17 cellular contexts compared by ENCODE assay signal in the genomic region with DNA sequence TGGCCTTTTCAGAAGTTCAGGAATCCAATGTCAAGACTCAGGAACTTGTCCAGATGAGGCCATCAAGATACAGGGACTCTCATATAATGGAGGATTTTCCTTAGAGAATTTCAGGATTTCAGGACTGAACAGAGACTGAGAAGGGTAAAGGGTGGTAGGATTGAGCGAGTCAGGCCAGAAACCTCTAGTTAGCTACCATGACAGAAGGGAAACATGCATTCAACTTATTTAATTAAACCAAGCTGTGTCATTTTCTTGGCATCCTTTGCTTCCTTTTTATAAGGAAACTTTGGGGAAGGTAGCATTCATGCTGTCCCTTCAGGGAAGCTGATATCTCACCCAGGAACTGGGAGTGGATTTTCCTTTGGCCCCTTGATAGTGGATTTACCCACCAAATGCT.
DNase-seq lines count a peak whose midpoint lies in the region; ATAC-seq and TF ChIP-seq lines count a peak whose summit lies in the region.
"Had no signal": no experiment of that assay in that cellular context is flagged by ENCODE, and none has a peak within 500 bp of the region (broad histone marks: within the 10 kb centered on the region; RNA-seq: fewer than 3 reads in every experiment).

No MANE protein-coding gene starts in this region.

- no peak overlapping the region for H3K4me3 ChIP-seq in Karpas-422 (ENCODE audit: low read length)
- H3K4me3 ChIP-seq: K562, Peyer's patch, SK-N-MC had no signal

- no peaks in the 10 kb centered on the region for H3K79me2 ChIP-seq in Karpas-422 (ENCODE audit: low read length)

- H3K9me3 Mint-ChIP-seq in brain = peaks cover 10 to 37% (median 15%) of the 10 kb centered on the region in 5 experiments
- H3K9me3 Mint-ChIP-seq in neural crest cell = peaks cover 6% of the 10 kb centered on the region
- H3K9me3 Mint-ChIP-seq in activated CD4-positive, alpha-beta T cell treated with anti-CD3 and anti-CD28 coated beads, Interleukin-2, amount 10 ng/mL, durations not matched to agents 24 days and 14 days = peaks cover 5% of the 10 kb centered on the region

- H4K20me1 ChIP-seq in Karpas-422 (ENCODE audit: insufficient read depth, low read depth, low read length) = no peaks in the 10 kb centered on the region

- no peak overlapping the region for H3K9ac ChIP-seq in Karpas-422 (ENCODE audit: low read length)

- ATAC-seq in HG03521 (IDR thresholded peaks at IDR 0.05; ENCODE audit: unreplicated experiment) = no peak
- ATAC-seq: K562 had no signal

- H3K4me1 Mint-ChIP-seq in brain = peaks cover 25% of the 10 kb centered on the region
- no peaks in the 10 kb centered on the region for H3K4me1 Mint-ChIP-seq in neural crest cell
- no peaks in the 10 kb centered on the region for H3K4me1 Mint-ChIP-seq in activated CD4-positive, alpha-beta T cell treated with anti-CD3 and anti-CD28 coated beads, Interleukin-2, amount 10 ng/mL, durations not matched to agents 24 days and 14 days
- H3K4me1 Mint-ChIP-seq: CD14-positive monocyte had no signal

- H3K27me3 ChIP-seq in Karpas-422 (ENCODE audit: low read length) = no peaks in the 10 kb centered on the region
- H3K27me3 ChIP-seq: Peyer's patch had no signal

- H3K4me2 ChIP-seq in Karpas-422 (ENCODE audit: low read depth, low read length, poor library complexity, severe bottlenecking) = no peak overlapping the region

- H3K36me3 Mint-ChIP-seq in brain = no peaks in the 10 kb centered on the region
- H3K36me3 Mint-ChIP-seq in neural crest cell (ENCODE audit: low read depth) = no peaks in the 10 kb centered on the region
- H3K36me3 Mint-ChIP-seq in activated CD4-positive, alpha-beta T cell treated with anti-CD3 and anti-CD28 coated beads, Interleukin-2, amount 10 ng/mL, durations not matched to agents 24 days and 14 days (ENCODE audit: low read depth) = no peaks in the 10 kb centered on the region
- H3K36me3 Mint-ChIP-seq: CD14-positive monocyte had no signal

- H3K4me3 Mint-ChIP-seq in brain (no peak overlapping the region), neural crest cell (no peak overlapping the region)
- H3K4me3 Mint-ChIP-seq in activated CD4-positive, alpha-beta T cell treated with anti-CD3 and anti-CD28 coated beads, Interleukin-2, amount 10 ng/mL, durations not matched to agents 24 days and 14 days = no peak overlapping the region
- H3K4me3 Mint-ChIP-seq: CD14-positive monocyte, H9 had no signal

- intact Hi-C loops in activated CD4-positive, alpha-beta T cell treated with anti-CD3 and anti-CD28 coated beads, Interleukin-2, amount 10 ng/mL, durations not matched to agents 24 days and 14 days (cut with micrococcal nuclease) = no loop called here
- intact Hi-C loops in posterior cingulate gyrus (cut with DNase I) = no loop called here

- H3K9me3 ChIP-seq in Karpas-422 (ENCODE audit: low read length) = no peaks in the 10 kb centered on the region
- H3K9me3 ChIP-seq: Peyer's patch had no signal

- no peak for TF ChIP-seq CTCF in brain (conservative IDR thresholded peaks at IDR 0.05)
- TF ChIP-seq CTCF in neural crest cell (conservative IDR thresholded peaks at IDR 0.05) = no peak

- H3K27ac Mint-ChIP-seq in brain (peak overlapping the region in 3 of 5 experiments; percentile 33 to 60 (median 50)), neural crest cell (ENCODE audit: unreplicated experiment) (peak overlapping the region; percentile 48)
- no peak overlapping the region for H3K27ac Mint-ChIP-seq in activated CD4-positive, alpha-beta T cell treated with anti-CD3 and anti-CD28 coated beads, Interleukin-2, amount 10 ng/mL, durations not matched to agents 24 days and 14 days
- H3K27ac Mint-ChIP-seq: CD14-positive monocyte, H9 had no signal

- H2AFZ ChIP-seq in Karpas-422 (ENCODE audit: low read length) = no peak overlapping the region

- H3K4me1 ChIP-seq in Karpas-422 (ENCODE audit: low read length) = peaks cover 23% of the 10 kb centered on the region
- H3K4me1 ChIP-seq: Peyer's patch had no signal

- no peaks in the 10 kb centered on the region for H3K36me3 ChIP-seq in Karpas-422 (ENCODE audit: insufficient read depth, low read length)
- H3K36me3 ChIP-seq: Peyer's patch had no signal

- DNase-seq in Karpas-422 (no peak), neural crest cell (ENCODE audit: low read depth, low spot score) (no peak), posterior cingulate gyrus (no peak), COLO829 (ENCODE audit: low spot score) (no peak)
- no peak for DNase-seq in activated CD4-positive, alpha-beta T cell treated with anti-CD3 and anti-CD28 coated beads, Interleukin-2, amount 10 ng/mL, durations not matched to agents 24 days and 14 days
- DNase-seq: DMS79 treated with DMSO at 0.1 percent for 48 hours, H9, NCI-H1105 treated with DMSO at 0.1 percent for 48 hours, NCI-H1694, NCI-H2081 treated with DMSO at 0.1 percent for 48 hours, Peyer's patch, SHP77 had no signal

- H3K27ac ChIP-seq in Karpas-422 (ENCODE audit: low read length) = peak overlapping the region; percentile 78
- H3K27ac ChIP-seq: Peyer's patch, SK-N-MC had no signal

- H3K27me3 Mint-ChIP-seq in brain (peaks cover 9% of the 10 kb centered on the region), neural crest cell (ENCODE audit: low read depth) (no peaks in the 10 kb centered on the region)
- H3K27me3 Mint-ChIP-seq in activated CD4-positive, alpha-beta T cell treated with anti-CD3 and anti-CD28 coated beads, Interleukin-2, amount 10 ng/mL, durations not matched to agents 24 days and 14 days = no peaks in the 10 kb centered on the region

- no peaks in the 10 kb centered on the region for H3K9me2 ChIP-seq in Karpas-422 (replicated peaks; ENCODE audit: insufficient read depth, low read length)
